ENCODE assay signal across 16 cellular contexts in genomic region chr16:9366048-9366969, GRCh38.
"Had no signal": no experiment of that assay in that cellular context is flagged by ENCODE, and none has a peak within 500 bp of the region (broad histone marks: within the 10 kb centered on the region; RNA-seq: fewer than 3 reads in every experiment).

No MANE protein-coding gene starts in this region.

- H3K9me3 ChIP-seq: lower lobe of right lung, upper lobe of right lung had no signal

- H3K4me1 Mint-ChIP-seq: activated CD4-positive, alpha-beta memory T cell treated with anti-CD3 and anti-CD28 coated beads, Interleukin-2, amount 10 ng/mL, durations not matched to agents 7 days and 5 days; activated CD4-positive, alpha-beta T cell treated with anti-CD3 and anti-CD28 coated beads for 36 hours; activated naive CD8-positive, alpha-beta T cell treated with anti-CD3 and anti-CD28 coated beads, Interleukin-2, amount 10 ng/mL, durations not matched to agents 7 days and 5 days had no signal

- H3K9ac ChIP-seq: neural progenitor cell, parathyroid adenoma had no signal

- H3K4me1 ChIP-seq: lower lobe of right lung, neural progenitor cell, parathyroid adenoma had no signal

- H3K36me3 ChIP-seq: lower lobe of right lung, neural progenitor cell, upper lobe of right lung had no signal

- H3K27ac ChIP-seq: hepatocyte, lower lobe of right lung, neural progenitor cell, parathyroid adenoma, skin epidermis, upper lobe of right lung had no signal

- H3K4me2 ChIP-seq: hepatocyte, neural progenitor cell had no signal

- H3K4me3 Mint-ChIP-seq: activated CD4-positive, alpha-beta memory T cell treated with anti-CD3 and anti-CD28 coated beads, Interleukin-2, amount 10 ng/mL, durations not matched to agents 7 days and 5 days; activated CD4-positive, alpha-beta T cell treated with anti-CD3 and anti-CD28 coated beads for 36 hours; activated naive CD8-positive, alpha-beta T cell treated with anti-CD3 and anti-CD28 coated beads, Interleukin-2, amount 10 ng/mL, durations not matched to agents 7 days and 5 days; activated T-helper 1 cell treated with anti-CD3 and anti-CD28 coated beads, Interleukin-12 subunit alpha, Interleukin-12 subunit beta, Interleukin-2, Interleukin-4 antibody, amounts not matched to agents 30 ng/mL and 10 ng/mL and 1 ng/mL, durations not matched to agents 14 hours and 24 hours and 36 hours; mesothelial cell of epicardium; neural progenitor cell; T-helper 1 cell treated with Interleukin-12 subunit alpha and Interleukin-12 subunit beta and Interleukin-4 antibody, amounts not matched to agents 30 μg/mL and 1 μg/mL, for 36 hours had no signal

- H3K9me3 Mint-ChIP-seq: activated naive CD8-positive, alpha-beta T cell treated with anti-CD3 and anti-CD28 coated beads, Interleukin-2, amount 10 ng/mL, durations not matched to agents 7 days and 5 days; activated T-helper 1 cell treated with anti-CD3 and anti-CD28 coated beads, Interleukin-12 subunit alpha, Interleukin-12 subunit beta, Interleukin-2, Interleukin-4 antibody, amounts not matched to agents 30 ng/mL and 10 ng/mL and 1 ng/mL, durations not matched to agents 14 hours and 24 hours and 36 hours; mesothelial cell of epicardium; neural progenitor cell had no signal

- H3K27me3 Mint-ChIP-seq: activated CD4-positive, alpha-beta memory T cell treated with anti-CD3 and anti-CD28 coated beads, Interleukin-2, amount 10 ng/mL, durations not matched to agents 7 days and 5 days; activated naive CD8-positive, alpha-beta T cell treated with anti-CD3 and anti-CD28 coated beads, Interleukin-2, amount 10 ng/mL, durations not matched to agents 7 days and 5 days had no signal

- H3K27ac Mint-ChIP-seq: activated CD4-positive, alpha-beta memory T cell treated with anti-CD3 and anti-CD28 coated beads, Interleukin-2, amount 10 ng/mL, durations not matched to agents 7 days and 5 days; activated CD4-positive, alpha-beta T cell treated with anti-CD3 and anti-CD28 coated beads for 36 hours; activated naive CD8-positive, alpha-beta T cell treated with anti-CD3 and anti-CD28 coated beads, Interleukin-2, amount 10 ng/mL, durations not matched to agents 7 days and 5 days; activated T-helper 1 cell treated with anti-CD3 and anti-CD28 coated beads, Interleukin-12 subunit alpha, Interleukin-12 subunit beta, Interleukin-2, Interleukin-4 antibody, amounts not matched to agents 30 ng/mL and 10 ng/mL and 1 ng/mL, durations not matched to agents 14 hours and 24 hours and 36 hours; mesothelial cell of epicardium; neural progenitor cell; T-helper 1 cell treated with Interleukin-12 subunit alpha and Interleukin-12 subunit beta and Interleukin-4 antibody, amounts not matched to agents 30 μg/mL and 1 μg/mL, for 36 hours had no signal

- DNase-seq: activated CD4-positive, alpha-beta memory T cell treated with anti-CD3 and anti-CD28 coated beads, Interleukin-2, amount 10 ng/mL, durations not matched to agents 7 days and 5 days; activated CD4-positive, alpha-beta T cell treated with anti-CD3 and anti-CD28 coated beads for 36 hours; activated CD8-positive, alpha-beta memory T cell treated with anti-CD3 and anti-CD28 coated beads, Interleukin-2, amount 50 U/mL, for 48 hours; activated naive CD8-positive, alpha-beta T cell treated with anti-CD3 and anti-CD28 coated beads, Interleukin-2, amount 10 ng/mL, durations not matched to agents 7 days and 5 days; dermis blood vessel endothelial cell; lower lobe of right lung; stimulated activated CD4-positive, alpha-beta T cell treated with anti-CD3 and anti-CD28 coated beads, Interleukin-4, amount 100 ng/mL, for 24 hours; stimulated activated naive CD4-positive, alpha-beta T cell; upper lobe of right lung had no signal

- H3K36me3 Mint-ChIP-seq: activated naive CD8-positive, alpha-beta T cell treated with anti-CD3 and anti-CD28 coated beads, Interleukin-2, amount 10 ng/mL, durations not matched to agents 7 days and 5 days; mesothelial cell of epicardium; neural progenitor cell had no signal

- H3K4me3 ChIP-seq: hepatocyte, lower lobe of right lung, neural progenitor cell, skin epidermis, upper lobe of right lung had no signal

- H3K27me3 ChIP-seq: hepatocyte, neural progenitor cell, upper lobe of right lung had no signal

- H2AFZ ChIP-seq: hepatocyte, neural progenitor cell, parathyroid adenoma had no signal

- ATAC-seq: activated CD4-positive, alpha-beta T cell treated with anti-CD3 and anti-CD28 coated beads for 36 hours had no signal
